Comparison of ENCODE assay signal across 8 cellular contexts in genomic region chr10:71769279-71769823, GRCh38. TPM values are rescaled to one million over a fixed set of nuclear protein-coding genes. Genes with fewer than 3 reads are reported as not detected.
A peak's percentile ranks its signal among the peaks of the same experiment; 100 is the strongest.
DNase-seq lines count a peak whose midpoint lies in the region; ATAC-seq and TF ChIP-seq lines count a peak whose summit lies in the region.

No MANE protein-coding gene starts in this region.

- H3K4me1 ChIP-seq in HCT116 (ENCODE audit: control insufficient read depth in 1 of 2, insufficient read depth in 2 of 2, low read length in 2 of 2), result peaks cover 82 to 97% of the 10 kb centered on the region in 2 experiments
- H3K4me1 ChIP-seq in hepatocyte (ENCODE audit: insufficient read depth), result peaks cover 55% of the 10 kb centered on the region
- peaks cover 76 to 94% (median 87%) of the 10 kb centered on the region in 4 donors for H3K4me1 ChIP-seq in transverse colon

- TF ChIP-seq RAD21 in HCT116 (IDR thresholded peaks at IDR 0.05; ENCODE audit: low read depth), result no peak

- peak; percentile 12 for ATAC-seq in GM18498 (IDR thresholded peaks at IDR 0.05; ENCODE audit: unreplicated experiment)
- no peak for ATAC-seq in HCT116

- intact Hi-C loops in HCT116 (cut with micrococcal nuclease), result no loop called here
- intact Hi-C loops in transverse colon (cut with DNase I; ENCODE audit: low total_unique reads), result loop anchor here (5.0 kb wide), 1 partner anchor 57 kb away; no protein-coding TSS in a partner anchor

- no peaks in the 10 kb centered on the region for H3K9me2 ChIP-seq in HCT116 (ENCODE audit: insufficient read depth)
- H3K9me2 ChIP-seq in hepatocyte (replicated peaks; ENCODE audit: insufficient read depth), result no peaks in the 10 kb centered on the region

- no peaks in the 10 kb centered on the region for H4K20me1 ChIP-seq in HCT116 (ENCODE audit: insufficient read depth)
- no peaks in the 10 kb centered on the region for H4K20me1 ChIP-seq in hepatocyte (ENCODE audit: insufficient read depth, poor library complexity, severe bottlenecking)

- TF ChIP-seq CTCF in HCT116 (IDR thresholded peaks at IDR 0.05 in 2 of 3, conservative IDR thresholded peaks at IDR 0.05 in 1 of 3; ENCODE audit: borderline replicate concordance in 1 of 3, insufficient read depth in 1 of 3, low read depth in 2 of 3, low read length in 2 of 3) (no peak), hepatocyte (IDR thresholded peaks at IDR 0.05; ENCODE audit: poor library complexity) (no peak), transverse colon (IDR thresholded peaks at IDR 0.05) (no peak)

- H3K4me2 ChIP-seq in HCT116 (ENCODE audit: low read length) (peak overlapping the region; percentile 85), hepatocyte (peak overlapping the region; percentile 30)

- CTCF ChIA-PET in HCT116 (lab: Charles Lee), result interaction anchor here (3.0 kb wide), 1 partner anchor 127 kb away, joined by 11 read pairs; no protein-coding TSS in a partner anchor

- TF ChIP-seq POLR2A in HCT116 (IDR thresholded peaks at IDR 0.05; ENCODE audit: borderline replicate concordance, extremely low read depth, insufficient read depth, insufficient read length), result no peak
- no peak for TF ChIP-seq POLR2A in transverse colon (IDR thresholded peaks at IDR 0.05)

- H3K9me3 ChIP-seq in HCT116 (ENCODE audit: control insufficient read depth in 1 of 2, insufficient read depth in 1 of 2, low read depth in 1 of 2, low read length in 2 of 2) (no peaks in the 10 kb centered on the region), hepatocyte (ENCODE audit: low read depth) (no peaks in the 10 kb centered on the region), transverse colon (no peaks in the 10 kb centered on the region)

- TF ChIP-seq EP300 in transverse colon (IDR thresholded peaks at IDR 0.05; ENCODE audit: low read depth), result no peak

- H3K4me3 ChIP-seq in HCT116 (replicated peaks in 1 of 2; ENCODE audit: low read depth in 1 of 2, low read length in 2 of 2) (no peak overlapping the region), hepatocyte (no peak overlapping the region), transverse colon (peak overlapping the region in 2 of 4 donors; percentile 15 to 31)

- 0 out of 2 replicates have a peak, but pooled peaks cover 3% of the 10 kb centered on the region for H3K79me2 ChIP-seq in HCT116 (ENCODE audit: insufficient read depth, low read length)
- no peaks in the 10 kb centered on the region for H3K79me2 ChIP-seq in hepatocyte

- in situ Hi-C loops in transverse colon (cut with MboI; ENCODE audit: low pct_ligation_motif_present in 1 of 4, low pct_unique_long_range_greater_than_20kb in 1 of 4, low sequenced_read_pairs in 3 of 4), result no loop called here

- H3K27ac ChIP-seq in HCT116 (ENCODE audit: low read depth, low read length) (no peak overlapping the region; the same call in 1 of the 2 replicates), hepatocyte (peak overlapping the region; percentile 96), transverse colon (peak overlapping the region; percentile 91 to 98 (median 94))

- no peak overlapping the region for H3K9ac ChIP-seq in HCT116 (ENCODE audit: low read length)

- BruUV-seq in HCT116 (replicated peaks; lab: Mats Ljungman, UMichigan), result no TSS peak

- RAD21 ChIA-PET in HCT116 (lab: Charles Lee; ENCODE audit: low non-redundant PET in 1 of 2, low total read pairs in 2 of 2, uncharacterized antibody in 2 of 2, unreplicated experiment in 2 of 2), result interaction anchor here in 1 of 2 experiments (1.0 kb wide), 1 partner anchor 73 kb away, joined by 5 read pairs; no protein-coding TSS in a partner anchor

- H2AFZ ChIP-seq in HCT116 (ENCODE audit: low read depth, low read length, poor library complexity, severe bottlenecking), result no peak overlapping the region
- H2AFZ ChIP-seq in hepatocyte, result no peak overlapping the region

- H3K27me3 ChIP-seq in HCT116 (ENCODE audit: insufficient read depth, low read length) (no peaks in the 10 kb centered on the region), hepatocyte (no peaks in the 10 kb centered on the region), transverse colon (no peaks in the 10 kb centered on the region)

- DNase-seq in HCT116 (ENCODE audit: low read depth, low spot score), result no peak
- DNase-seq in UCSD-AML1 (lab: John Stamatoyannopoulos, UW; ENCODE audit: unreplicated experiment), result peak; percentile 39
- no peak for DNase-seq in hepatocyte (ENCODE audit: low spot score)
- peak; percentile 28 for DNase-seq in transverse colon
- DNase-seq in NCI-H2107 (lab: John Stamatoyannopoulos, UW), result no peak
- no peak for DNase-seq in activated CD4-positive, CD25-positive, alpha-beta regulatory T cell treated with anti-CD3 and anti-CD28 coated beads, Interleukin-2, amount 50 U/mL, for 72 hours
- DNase-seq in activated CD4-positive, alpha-beta T cell treated with anti-CD3 and anti-CD28 coated beads, Interleukin-2, amount 50 U/mL, for 48 hours, result no peak

- WGBS in hepatocyte (ENCODE audit: low lambda C conversion rate, missing lambda C conversion rate), result 67% methylated on average over 5 of the region's 5 CpGs
- WGBS in transverse colon (ENCODE audit: low coverage in 1 of 2), 2 donors, result 10 to 21% methylated on average over 4 to 5 of the region's 5 CpGs

- H3K36me3 ChIP-seq in HCT116 (ENCODE audit: control insufficient read depth in 1 of 2, insufficient read depth in 2 of 2, low read length in 2 of 2) (no peaks in the 10 kb centered on the region), hepatocyte (replicated peaks; ENCODE audit: insufficient read depth, low read depth) (no peaks in the 10 kb centered on the region), transverse colon (no peaks in the 10 kb centered on the region)

- POLR2A ChIA-PET in HCT116 (lab: Charles Lee), result interaction anchor here (1.3 kb wide), 1 partner anchor 8 kb away, joined by 3 read pairs; no protein-coding TSS in a partner anchor

TF ChIP-seq in HCT116, 20 proteins besides CTCF, POLR2A, EP300 and RAD21:
- TF ChIP-seq ATF3 (IDR thresholded peaks at IDR 0.05), result no peak
- no peak for TF ChIP-seq MAX (IDR thresholded peaks at IDR 0.05)
- TF ChIP-seq ZFX (IDR thresholded peaks at IDR 0.05), result no peak
- TF ChIP-seq REST (IDR thresholded peaks at IDR 0.05; ENCODE audit: low read depth), result no peak
- no peak for TF ChIP-seq JUND (IDR thresholded peaks at IDR 0.05)
- no peak for TF ChIP-seq ELF1 (IDR thresholded peaks at IDR 0.05; ENCODE audit: borderline replicate concordance, low read depth)
- TF ChIP-seq POLR2AphosphoS5 (IDR thresholded peaks at IDR 0.05; ENCODE audit: low read depth, low read length), result no peak
- TF ChIP-seq EZH2phosphoT487 (IDR thresholded peaks at IDR 0.05; ENCODE audit: borderline replicate concordance), result no peak
- TF ChIP-seq EGR1 (IDR thresholded peaks at IDR 0.05; ENCODE audit: low read depth), result no peak
- no peak for TF ChIP-seq SRF (IDR thresholded peaks at IDR 0.05; ENCODE audit: low read depth)

RNA-seq across cellular contexts. Expression of gene VSIR, which starts 4.0 kb away (rescaled TPM):
- total RNA-seq in HCT116 (2021; ENCODE audit: unreplicated experiment) (18.5 TPM), hepatocyte (10.1 and 13.6 TPM in 2 replicates), transverse colon (10 to 100 TPM; 54.3 to 77.0 (median 61.6) TPM)
- 13.5 and 14.9 TPM in 2 replicates for polyA plus RNA-seq in HCT116 (2012)
- polyA plus RNA-seq in hepatocyte, result 43.4 and 45.5 TPM in 2 replicates

RNA-seq across cellular contexts. Expression of gene C10orf105, which starts 49.8 kb away (rescaled TPM):
- total RNA-seq in HCT116 (2021; ENCODE audit: unreplicated experiment) (not detected), hepatocyte (not detected in 2 replicates), transverse colon (under 1 TPM in 1 of 4 donors, not detected in 3; 0.16 TPM)
- 0.04 TPM in 1 of 2 replicates, not detected in the other for polyA plus RNA-seq in HCT116 (2012)
- polyA plus RNA-seq in hepatocyte, result 0.21 TPM in 1 of 2 replicates, not detected in the other

Comparison
In these comparisons a context has a peak if more than half of its experiments do, and no peak if none do; other contexts are left out.
1. DNase-seq: peak in UCSD-AML1 (single experiment) and transverse colon (single experiment); none in HCT116 (single experiment), hepatocyte (single experiment), NCI-H2107 (single experiment), activated CD4-positive, CD25-positive, alpha-beta regulatory T cell treated with anti-CD3 and anti-CD28 coated beads, Interleukin-2, amount 50 U/mL, for 72 hours (single experiment) and activated CD4-positive, alpha-beta T cell treated with anti-CD3 and anti-CD28 coated beads, Interleukin-2, amount 50 U/mL, for 48 hours (0 of 2).